Comparison of ENCODE assay signal across 8 cellular contexts in the genomic region with DNA sequence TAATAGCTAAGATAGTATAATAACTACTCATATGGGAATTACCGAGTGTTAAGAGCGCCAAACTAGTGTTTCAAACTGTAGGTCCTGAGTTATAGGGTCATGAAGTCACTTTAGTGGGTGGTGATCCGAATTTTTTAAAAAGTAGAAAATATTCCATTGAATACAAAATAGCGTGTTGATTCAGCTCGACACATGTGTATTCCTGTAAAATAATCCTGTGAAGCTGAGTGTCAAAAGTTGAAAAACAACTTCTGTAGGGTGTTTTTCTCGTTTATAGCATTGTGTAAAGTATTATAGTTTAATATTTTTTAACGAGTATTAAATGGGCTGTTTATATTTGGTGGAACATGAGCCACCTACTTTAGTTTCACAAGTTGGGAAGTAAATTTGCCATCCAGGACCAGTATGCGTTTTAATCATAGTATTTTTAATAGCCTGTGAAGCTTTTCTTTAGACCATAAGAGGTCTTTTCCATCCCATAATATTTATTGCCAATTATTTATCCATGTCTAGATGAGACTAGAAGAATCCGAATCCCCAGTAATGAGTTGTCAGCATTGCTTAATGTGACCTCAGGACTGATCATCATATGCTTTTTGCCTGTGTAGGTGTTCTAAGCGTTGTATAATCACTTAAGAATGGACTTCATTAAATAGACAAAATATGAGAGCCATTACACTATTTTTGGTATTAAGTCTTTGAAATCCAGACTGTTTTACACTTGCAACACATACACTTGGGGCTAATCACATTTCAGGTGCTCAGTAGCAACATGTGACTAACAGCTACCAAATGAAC.
DNase-seq lines count a peak whose midpoint lies in the region; TF ChIP-seq lines count a peak whose summit lies in the region.

No MANE protein-coding gene starts in this region.

- H3K27me3 ChIP-seq in esophagus squamous epithelium: no peaks in the 10 kb centered on the region

- TF ChIP-seq POLR2A in esophagus squamous epithelium (IDR thresholded peaks at IDR 0.05): no peak

- H3K4me1 ChIP-seq in esophagus squamous epithelium: peaks cover 29 to 73% (median 47%) of the 10 kb centered on the region in 3 donors

- in situ Hi-C loops in GM13976 (cut with MboI; ENCODE audit: low sequenced_read_pairs, unreplicated experiment): no loop called here

- no peak for TF ChIP-seq CTCF in esophagus squamous epithelium (IDR thresholded peaks at IDR 0.05)
- no peak for TF ChIP-seq CTCF in GM13976 (IDR thresholded peaks at IDR 0.05; ENCODE audit: borderline replicate concordance, control extremely low read depth, extremely low read depth, insufficient read depth, missing control alignments)

- DNase-seq in ELR (ENCODE audit: low read depth): peak; percentile 65
- peak; percentile 90 for DNase-seq in RKO (ENCODE audit: low spot score)
- no peak for DNase-seq in esophagus squamous epithelium (lab: John Stamatoyannopoulos, UW)
- peak; percentile 32 for DNase-seq in renal cortical epithelial cell (ENCODE audit: low read depth)
- no peak for DNase-seq in kidney glomerular epithelial cell (lab: John Stamatoyannopoulos, UW)
- no peak for DNase-seq in GM13976 (ENCODE audit: low spot score)
- no peak for DNase-seq in retina
- DNase-seq in hypothalamus (lab: John Stamatoyannopoulos, UW): no peak

- peak overlapping the region; percentile 97 to 100 (median 98) for H3K27ac ChIP-seq in esophagus squamous epithelium

- H3K36me3 ChIP-seq in esophagus squamous epithelium: peaks cover 0 to 11% (median 0%) of the 10 kb centered on the region in 3 donors

- 5 to 6% methylated on average over 10 of the region's 10 CpGs for WGBS in esophagus squamous epithelium, 2 donors

- no peaks in the 10 kb centered on the region for H3K9me3 ChIP-seq in esophagus squamous epithelium

- H3K4me3 ChIP-seq in esophagus squamous epithelium: peak overlapping the region; percentile 75 to 100 (median 95)

- intact Hi-C loops in esophagus squamous epithelium (cut with DNase I): no loop called here

Comparison
In these comparisons a context has a peak if more than half of its experiments do, and no peak if none do; other contexts are left out.
1. DNase-seq: peak in ELR (single experiment), RKO (single experiment) and renal cortical epithelial cell (single experiment); none in esophagus squamous epithelium (single experiment), kidney glomerular epithelial cell (single experiment), GM13976 (single experiment), retina (single experiment) and hypothalamus (0 of 51).